Comparison of ENCODE assay signal across 24 cellular contexts in genomic region chr11:13362596-13363109, GRCh38.
"Had no signal": no experiment of that assay in that cellular context is flagged by ENCODE, and none has a peak within 500 bp of the region (broad histone marks: within the 10 kb centered on the region; RNA-seq: fewer than 3 reads in every experiment).

No MANE protein-coding gene starts in this region.

- ATAC-seq: naive thymus-derived CD8-positive, alpha-beta T cell; natural killer cell treated with Interleukin-12 subunit alpha and Interleukin-12 subunit beta and Interleukin-15 and Interleukin-18, amount 100 ng/mL, for 72 hours; pancreas; psoas muscle; right cardiac atrium; right lobe of liver; stimulated activated effector memory CD8-positive, alpha-beta T cell treated with anti-CD3 and anti-CD28 coated beads, Interleukin-12 subunit alpha, Interleukin-12 subunit beta, amount 100 ng/mL, for 72 hours; stimulated activated naive B cell treated with anti-CD40 and anti-IgM and Interleukin-4, amounts not matched to agents 10 μg/mL and 1 μg/mL and 100 μg/mL, for 72 hours; upper lobe of right lung had no signal

- H3K27me3 ChIP-seq: neutrophil, pancreas, right lobe of liver, sigmoid colon, stomach, suprapubic skin, testis, tibial artery, transverse colon, upper lobe of right lung, uterus had no signal

- H3K27ac ChIP-seq: neutrophil, pancreas, psoas muscle, right lobe of liver, sigmoid colon, stomach, suprapubic skin, testis, tibial artery, transverse colon, upper lobe of right lung, uterus had no signal

- H3K9me3 ChIP-seq: neutrophil, pancreas, psoas muscle, right lobe of liver, sigmoid colon, stomach, suprapubic skin, testis, tibial artery, transverse colon, upper lobe of right lung, uterus had no signal

- DNase-seq: naive thymus-derived CD8-positive, alpha-beta T cell; nephron progenitor cell; pancreas; psoas muscle; right cardiac atrium; right lobe of liver; sigmoid colon; small intestine; stimulated activated CD4-positive, alpha-beta T cell treated with anti-CD3 and anti-CD28 coated beads, Interleukin-15, amount 100 ng/mL, for 24 hours; stimulated activated CD4-positive, alpha-beta T cell treated with anti-CD3 and anti-CD28 coated beads, Interleukin-2, amount 100 ng/mL, for 24 hours; stimulated activated CD4-positive, alpha-beta T cell treated with anti-CD3 and anti-CD28 coated beads, Interleukin-2, amount 100 ng/mL, for 48 hours; stimulated activated CD4-positive, alpha-beta T cell treated with anti-CD3 and anti-CD28 coated beads, Interleukin-4, amount 100 ng/mL, for 24 hours; stimulated activated naive B cell treated with anti-CD40 and anti-IgM and Interleukin-4, amounts not matched to agents 10 μg/mL and 1 μg/mL and 100 μg/mL, for 72 hours; stimulated activated naive CD4-positive, alpha-beta T cell treated with Interleukin-2 at 50 U/mL for 16 hours; stomach; testis; tibial artery; transverse colon; upper lobe of right lung; uterus had no signal

- H3K4me1 ChIP-seq: pancreas, psoas muscle, right lobe of liver, stomach, suprapubic skin, testis, tibial artery, transverse colon, upper lobe of right lung, uterus had no signal

- H3K4me3 ChIP-seq: pancreas, psoas muscle, right lobe of liver, sigmoid colon, stomach, suprapubic skin, testis, tibial artery, transverse colon, upper lobe of right lung, uterus had no signal

- H3K36me3 ChIP-seq: uterus had no signal
